In genomic region chr2:64825831-64826496, GRCh38 we compare ENCODE assay signal across 13 cellular contexts.
"Had no signal": no experiment of that assay in that cellular context is flagged by ENCODE, and none has a peak within 500 bp of the region (broad histone marks: within the 10 kb centered on the region; RNA-seq: fewer than 3 reads in every experiment).

No MANE protein-coding gene starts in this region.

- H3K4me1 ChIP-seq: neural progenitor cell, pancreas had no signal

- ATAC-seq: activated CD4-positive, CD25-positive, alpha-beta regulatory T cell treated with anti-CD3 and anti-CD28 coated beads, Interleukin-2, amount 50 U/mL, for 24 hours; pancreas; sciatic nerve had no signal

- H3K27me3 Mint-ChIP-seq: activated naive CD8-positive, alpha-beta T cell treated with anti-CD3 and anti-CD28 coated beads for 36 hours had no signal

- H3K27ac ChIP-seq: colonic mucosa, neural progenitor cell, pancreas had no signal

- H3K27ac Mint-ChIP-seq: activated naive CD8-positive, alpha-beta T cell treated with anti-CD3 and anti-CD28 coated beads for 36 hours; brain; neural progenitor cell had no signal

- DNase-seq: activated CD4-positive, alpha-beta T cell treated with anti-CD3 and anti-CD28 coated beads, Interleukin-2, amount 50 U/mL, for 1 hour; activated CD8-positive, alpha-beta memory T cell treated with anti-CD3 and anti-CD28 coated beads for 24 hours; activated naive CD8-positive, alpha-beta T cell treated with anti-CD3 and anti-CD28 coated beads for 36 hours; central memory CD4-positive, alpha-beta T cell; colonic mucosa; head of caudate nucleus; pancreas; spleen had no signal

- H3K36me3 ChIP-seq: colonic mucosa, neural progenitor cell, pancreas, spleen had no signal

- H3K4me2 ChIP-seq: neural progenitor cell had no signal

- H3K27me3 ChIP-seq: colonic mucosa, neural progenitor cell, pancreas, spleen had no signal

- H3K9me3 ChIP-seq: colonic mucosa, pancreas, spleen had no signal

- H2AFZ ChIP-seq: neural progenitor cell had no signal

- H3K4me3 Mint-ChIP-seq: activated naive CD8-positive, alpha-beta T cell treated with anti-CD3 and anti-CD28 coated beads for 36 hours; brain; neural progenitor cell had no signal

- H3K4me3 ChIP-seq: colonic mucosa, lung, neural progenitor cell, pancreas, spleen had no signal

- H3K36me3 Mint-ChIP-seq: activated naive CD8-positive, alpha-beta T cell treated with anti-CD3 and anti-CD28 coated beads for 36 hours; brain; neural progenitor cell had no signal

- H3K9me3 Mint-ChIP-seq: activated naive CD8-positive, alpha-beta T cell treated with anti-CD3 and anti-CD28 coated beads for 36 hours; brain; neural progenitor cell had no signal

- H3K9ac ChIP-seq: neural progenitor cell had no signal
